Comparison of ENCODE assay signal across 2 cellular contexts in the genomic region with DNA sequence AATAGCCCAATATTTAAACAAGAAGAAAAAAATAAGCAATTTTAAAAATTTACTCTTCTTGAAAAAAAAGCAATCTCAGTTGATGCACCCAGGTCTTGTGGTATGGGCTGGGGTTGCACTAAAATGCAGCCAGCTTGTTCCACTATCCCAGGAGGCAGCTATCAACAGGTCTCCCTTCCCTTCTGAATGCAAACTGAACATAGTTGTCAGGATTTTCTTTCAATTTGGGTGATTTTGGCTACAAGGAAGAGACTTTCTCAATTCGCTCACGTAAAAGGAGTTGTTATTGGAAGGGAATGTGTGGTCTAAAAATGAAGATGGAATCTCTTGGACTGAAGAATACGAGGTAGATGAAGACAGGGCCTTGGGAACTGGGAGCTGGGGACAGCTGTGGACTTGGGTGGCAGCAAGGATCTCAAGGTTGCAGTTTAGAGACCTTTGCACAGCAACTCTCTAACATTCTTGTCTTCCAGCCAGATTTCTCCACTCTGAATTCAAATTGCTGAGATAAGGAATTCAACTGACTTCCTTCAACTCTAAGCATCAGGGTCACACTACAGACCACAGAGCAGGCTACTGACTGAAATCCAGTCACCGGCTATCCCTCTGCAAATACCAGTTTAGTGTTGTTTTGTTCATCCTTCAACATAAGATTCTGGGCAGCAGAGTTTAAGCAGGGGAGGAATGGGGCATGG.
TF ChIP-seq lines count a peak whose summit lies in the region.

No MANE protein-coding gene starts in this region.

TF ChIP-seq in liver, 16 proteins besides CTCF, POLR2A, EP300 and RAD21 (continued from another document):
- TF ChIP-seq HNF4G (IDR thresholded peaks at IDR 0.05): no peak

TF ChIP-seq in HepG2, 621 proteins besides CTCF, POLR2A, EP300 and RAD21 (continued from another document):
- TF ChIP-seq ZNF446 (CRISPR knock-in tag; IDR thresholded peaks at IDR 0.05) (no peak), PHF20 (CRISPR knock-in tag; IDR thresholded peaks at IDR 0.05) (no peak), NKX3-1 (CRISPR knock-in tag; IDR thresholded peaks at IDR 0.05) (no peak), MBNL3 (CRISPR knock-in tag; conservative IDR thresholded peaks at IDR 0.05) (no peak), MXD4 (CRISPR knock-in tag; IDR thresholded peaks at IDR 0.05) (no peak), ZNF713 (CRISPR knock-in tag; IDR thresholded peaks at IDR 0.05) (no peak), ZNF788 (CRISPR knock-in tag; IDR thresholded peaks at IDR 0.05; ENCODE audit: borderline replicate concordance) (no peak), NR2F2 (IDR thresholded peaks at IDR 0.05; ENCODE audit: borderline replicate concordance, low read depth) (no peak), ZNF652 (CRISPR knock-in tag; IDR thresholded peaks at IDR 0.05; ENCODE audit: borderline replicate concordance, low read depth) (no peak), SMARCE1 (IDR thresholded peaks at IDR 0.05; ENCODE audit: borderline replicate concordance) (no peak), RBAK (CRISPR knock-in tag; IDR thresholded peaks at IDR 0.05) (no peak), ZBTB7B (CRISPR knock-in tag; IDR thresholded peaks at IDR 0.05) (no peak), TCF7 (IDR thresholded peaks at IDR 0.05; ENCODE audit: low read depth) (no peak), NFE2L2 (IDR thresholded peaks at IDR 0.05; ENCODE audit: low read length) (no peak), CCDC6 (CRISPR knock-in tag; IDR thresholded peaks at IDR 0.05) (no peak), ZNF451 (CRISPR knock-in tag; IDR thresholded peaks at IDR 0.05) (no peak)
- TF ChIP-seq, protein P1, sequence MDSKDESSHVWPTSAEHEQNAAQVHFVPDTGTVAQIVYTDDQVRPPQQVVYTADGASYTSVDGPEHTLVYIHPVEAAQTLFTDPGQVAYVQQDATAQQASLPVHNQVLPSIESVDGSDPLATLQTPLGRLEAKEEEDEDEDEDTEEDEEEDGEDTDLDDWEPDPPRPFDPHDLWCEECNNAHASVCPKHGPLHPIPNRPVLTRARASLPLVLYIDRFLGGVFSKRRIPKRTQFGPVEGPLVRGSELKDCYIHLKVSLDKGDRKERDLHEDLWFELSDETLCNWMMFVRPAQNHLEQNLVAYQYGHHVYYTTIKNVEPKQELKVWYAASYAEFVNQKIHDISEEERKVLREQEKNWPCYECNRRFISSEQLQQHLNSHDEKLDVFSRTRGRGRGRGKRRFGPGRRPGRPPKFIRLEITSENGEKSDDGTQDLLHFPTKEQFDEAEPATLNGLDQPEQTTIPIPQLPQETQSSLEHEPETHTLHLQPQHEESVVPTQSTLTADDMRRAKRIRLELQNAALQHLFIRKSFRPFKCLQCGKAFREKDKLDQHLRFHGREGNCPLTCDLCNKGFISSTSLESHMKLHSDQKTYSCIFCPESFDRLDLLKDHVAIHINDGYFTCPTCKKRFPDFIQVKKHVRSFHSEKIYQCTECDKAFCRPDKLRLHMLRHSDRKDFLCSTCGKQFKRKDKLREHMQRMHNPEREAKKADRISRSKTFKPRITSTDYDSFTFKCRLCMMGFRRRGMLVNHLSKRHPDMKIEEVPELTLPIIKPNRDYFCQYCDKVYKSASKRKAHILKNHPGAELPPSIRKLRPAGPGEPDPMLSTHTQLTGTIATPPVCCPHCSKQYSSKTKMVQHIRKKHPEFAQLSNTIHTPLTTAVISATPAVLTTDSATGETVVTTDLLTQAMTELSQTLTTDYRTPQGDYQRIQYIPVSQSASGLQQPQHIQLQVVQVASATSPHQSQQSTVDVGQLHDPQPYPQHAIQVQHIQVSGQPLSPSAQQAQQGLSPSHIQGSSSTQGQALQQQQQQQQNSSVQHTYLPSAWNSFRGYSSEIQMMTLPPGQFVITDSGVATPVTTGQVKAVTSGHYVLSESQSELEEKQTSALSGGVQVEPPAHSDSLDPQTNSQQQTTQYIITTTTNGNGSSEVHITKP (CRISPR knock-in tag; IDR thresholded peaks at IDR 0.05; ENCODE audit: low read depth): no peak
- TF ChIP-seq, protein P2, sequence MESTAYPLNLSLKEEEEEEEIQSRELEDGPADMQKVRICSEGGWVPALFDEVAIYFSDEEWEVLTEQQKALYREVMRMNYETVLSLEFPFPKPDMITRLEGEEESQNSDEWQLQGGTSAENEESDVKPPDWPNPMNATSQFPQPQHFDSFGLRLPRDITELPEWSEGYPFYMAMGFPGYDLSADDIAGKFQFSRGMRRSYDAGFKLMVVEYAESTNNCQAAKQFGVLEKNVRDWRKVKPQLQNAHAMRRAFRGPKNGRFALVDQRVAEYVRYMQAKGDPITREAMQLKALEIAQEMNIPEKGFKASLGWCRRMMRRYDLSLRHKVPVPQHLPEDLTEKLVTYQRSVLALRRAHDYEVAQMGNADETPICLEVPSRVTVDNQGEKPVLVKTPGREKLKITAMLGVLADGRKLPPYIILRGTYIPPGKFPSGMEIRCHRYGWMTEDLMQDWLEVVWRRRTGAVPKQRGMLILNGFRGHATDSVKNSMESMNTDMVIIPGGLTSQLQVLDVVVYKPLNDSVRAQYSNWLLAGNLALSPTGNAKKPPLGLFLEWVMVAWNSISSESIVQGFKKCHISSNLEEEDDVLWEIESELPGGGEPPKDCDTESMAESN (CRISPR knock-in tag; conservative IDR thresholded peaks at IDR 0.05): no peak
